8 cellular contexts compared by ENCODE assay signal in genomic region chr6:132401941-132402275, GRCh38. TPM values are rescaled to one million over a fixed set of nuclear protein-coding genes. Genes with fewer than 3 reads are reported as not detected.
DNase-seq lines count a peak whose midpoint lies in the region; ATAC-seq and TF ChIP-seq lines count a peak whose summit lies in the region.

No MANE protein-coding gene starts in this region.

- H3K27ac Mint-ChIP-seq in IgD-negative memory B cell (no peak overlapping the region), nephron (peak overlapping the region; percentile 73 to 92 (median 87))

- H2AFZ ChIP-seq in ACC112 (ENCODE audit: low read length, unreplicated experiment), result peak overlapping the region; percentile 91

- no peak for TF ChIP-seq CTCF in epithelial cell of esophagus (IDR thresholded peaks at IDR 0.05; ENCODE audit: insufficient read depth, low read depth, low read length, missing control alignments)
- TF ChIP-seq CTCF in nephron (IDR thresholded peaks at IDR 0.05; ENCODE audit: unreplicated experiment in 3 of 3), result no peak

- no peaks in the 10 kb centered on the region for H3K27me3 ChIP-seq in ACC112 (ENCODE audit: insufficient read depth, low read length)

- H3K4me3 Mint-ChIP-seq in IgD-negative memory B cell (peak overlapping the region; percentile 70 to 85 (median 81)), nephron (peak overlapping the region; percentile 82 to 96 (median 87))

- ATAC-seq in HG03196 (IDR thresholded peaks at IDR 0.05; ENCODE audit: unreplicated experiment) (no peak), GM21528 (IDR thresholded peaks at IDR 0.05; ENCODE audit: low FRiP score, unreplicated experiment) (no peak)

- no peak overlapping the region for H3K27ac ChIP-seq in ACC112 (ENCODE audit: low read depth, low read length)

- no peaks in the 10 kb centered on the region for H3K79me2 ChIP-seq in ACC112 (ENCODE audit: control insufficient read depth, insufficient read depth, low read length, unreplicated experiment)

- peaks cover 7 to 33% (median 23%) of the 10 kb centered on the region in 3 donors for H3K4me1 Mint-ChIP-seq in IgD-negative memory B cell
- H3K4me1 Mint-ChIP-seq in nephron, result peaks cover 51% of the 10 kb centered on the region

- no peaks in the 10 kb centered on the region for H3K36me3 ChIP-seq in ACC112 (ENCODE audit: insufficient read depth, low read length)

- H3K4me1 ChIP-seq in ACC112 (ENCODE audit: control insufficient read depth, insufficient read depth, low read length, unreplicated experiment), result peaks cover 24% of the 10 kb centered on the region

- peak overlapping the region; percentile 91 for H3K4me3 ChIP-seq in ACC112 (ENCODE audit: low read depth, low read length)
- H3K4me3 ChIP-seq in epithelial cell of esophagus (ENCODE audit: low read length), result peak overlapping the region; percentile 30

- H3K9me3 Mint-ChIP-seq in IgD-negative memory B cell (no peaks in the 10 kb centered on the region), nephron (peaks cover 6% of the 10 kb centered on the region)

- H3K36me3 Mint-ChIP-seq in IgD-negative memory B cell (no peaks in the 10 kb centered on the region), nephron (ENCODE audit: low read depth) (peaks cover 10% of the 10 kb centered on the region)

- H3K27me3 Mint-ChIP-seq in IgD-negative memory B cell (peaks cover 18% of the 10 kb centered on the region), nephron (ENCODE audit: low read depth) (peaks cover 10% of the 10 kb centered on the region)

- DNase-seq in epithelial cell of esophagus (ENCODE audit: low read depth) (no peak), anterior cingulate cortex (lab: John Stamatoyannopoulos, UW) (no peak)
- no peak for DNase-seq in stimulated activated CD4-positive, alpha-beta T cell treated with anti-CD3 and anti-CD28 coated beads, Interleukin-2, amount 100 ng/mL, for 48 hours

RNA-seq across cellular contexts. Expression of gene MOXD1, which starts 0.6 kb away (rescaled TPM):
- polyA plus RNA-seq in IgD-negative memory B cell, result 9.0 TPM

Comparison
In these comparisons a context has a peak if more than half of its experiments do, and no peak if none do; other contexts are left out.
1. H3K27ac Mint-ChIP-seq: peak in nephron (3 of 3); none in IgD-negative memory B cell (0 of 3).